ENCODE assay signal across 8 cellular contexts in genomic region chr7:23679898-23680416, GRCh38. TPM values are rescaled to one million over a fixed set of nuclear protein-coding genes. Genes with fewer than 3 reads are reported as not detected.
A peak's percentile ranks its signal among the peaks of the same experiment; 100 is the strongest.
DNase-seq lines count a peak whose midpoint lies in the region; ATAC-seq and TF ChIP-seq lines count a peak whose summit lies in the region.

FAM221A (plus strand) TSS chr7:23680199; CDS start chr7:23680219, 20 bp downstream.

- H3K9me3 ChIP-seq in ES-I3 (ENCODE audit: control insufficient read depth, insufficient read depth, low read length) (no peaks in the 10 kb centered on the region; the same call in 1 of the 2 replicates), SU-DHL-6 (ENCODE audit: insufficient read depth, low read length) (no peaks in the 10 kb centered on the region), hepatocyte (ENCODE audit: low read depth) (no peaks in the 10 kb centered on the region)

- peaks cover 16% of the 10 kb centered on the region for H3K27me3 Mint-ChIP-seq in GM23338 (ENCODE audit: insufficient read depth, low read depth, poor library complexity)

- H3K27me3 ChIP-seq in GM23338 (ENCODE audit: insufficient read depth) (peaks cover 10% of the 10 kb centered on the region; the same call in 1 of the 2 replicates), SU-DHL-6 (ENCODE audit: low read length) (no peaks in the 10 kb centered on the region), hepatocyte (no peaks in the 10 kb centered on the region)

- H3K9me3 Mint-ChIP-seq in GM23338: peaks cover 9% of the 10 kb centered on the region; the same call in 1 of the 3 replicates

- H3K4me3 ChIP-seq in GM23338: peak within 1 kb of the TSS; percentile 98
- H3K4me3 ChIP-seq in SU-DHL-6 (ENCODE audit: insufficient read depth, low read length, poor library complexity, severe bottlenecking): peak within 1 kb of the TSS; percentile 63
- peak within 1 kb of the TSS; percentile 31 for H3K4me3 ChIP-seq in hepatocyte
- peak within 1 kb of the TSS; percentile 86 for H3K4me3 ChIP-seq in retinal pigment epithelial cell (ENCODE audit: low read length)

- H4K20me1 ChIP-seq in GM23338 (replicated peaks; ENCODE audit: insufficient read depth): 0 out of 2 replicates have a peak, but pooled peaks cover 5% of the 10 kb centered on the region
- no peaks in the 10 kb centered on the region for H4K20me1 ChIP-seq in SU-DHL-6 (ENCODE audit: low read depth, low read length)
- H4K20me1 ChIP-seq in hepatocyte (ENCODE audit: insufficient read depth, poor library complexity, severe bottlenecking): no peaks in the 10 kb centered on the region

- 2% methylated on average over 32 of the region's 53 CpGs for WGBS in hepatocyte (ENCODE audit: low lambda C conversion rate, missing lambda C conversion rate)

- H3K79me2 ChIP-seq in GM23338 (replicated peaks; ENCODE audit: insufficient read depth): peaks cover 41% of the 10 kb centered on the region
- no peaks in the 10 kb centered on the region for H3K79me2 ChIP-seq in SU-DHL-6 (ENCODE audit: insufficient read depth, low read length)
- H3K79me2 ChIP-seq in hepatocyte: peaks cover 18% of the 10 kb centered on the region

- H3K4me1 ChIP-seq in ES-I3 (ENCODE audit: insufficient read depth, low read length) (no peaks in the 10 kb centered on the region), GM23338 (ENCODE audit: insufficient read depth) (peaks cover 14% of the 10 kb centered on the region; the same call in 1 of the 2 replicates), hepatocyte (ENCODE audit: insufficient read depth) (no peaks in the 10 kb centered on the region)

- peak within 1 kb of the TSS; percentile 65 for H3K9ac ChIP-seq in ES-I3 (ENCODE audit: low read depth, low read length)
- peak within 1 kb of the TSS; percentile 61 for H3K9ac ChIP-seq in SU-DHL-6 (ENCODE audit: low read length)

- peak within 1 kb of the TSS; percentile 95 for H3K27ac Mint-ChIP-seq in GM23338

- H3K4me2 ChIP-seq in GM23338 (peak within 1 kb of the TSS; percentile 96), SU-DHL-6 (ENCODE audit: low read depth, low read length, poor library complexity, severe bottlenecking) (peak within 1 kb of the TSS; percentile 61), hepatocyte (peak within 1 kb of the TSS; percentile 89)

- TF ChIP-seq CTCF in GM23338 (conservative IDR thresholded peaks at IDR 0.05; ENCODE audit: low read depth in 2 of 2) (peak; percentile 55 to 73), SU-DHL-6 (IDR thresholded peaks at IDR 0.05; ENCODE audit: insufficient read depth, low read length, poor library complexity, severe bottlenecking) (peak; percentile 53), hepatocyte (IDR thresholded peaks at IDR 0.05; ENCODE audit: poor library complexity) (peak; percentile 91), retinal pigment epithelial cell (conservative IDR thresholded peaks at IDR 0.05; ENCODE audit: low read depth, low read length) (peak; percentile 65)

- peak; percentile 92 for ATAC-seq in GM23338

- no peaks in the 10 kb centered on the region; the same call in 1 of the 2 replicates for H3K36me3 ChIP-seq in ES-I3 (ENCODE audit: insufficient read depth, low read length)
- peaks cover 11% of the 10 kb centered on the region; the same call in 1 of the 2 replicates for H3K36me3 ChIP-seq in GM23338 (ENCODE audit: insufficient read depth)
- H3K36me3 ChIP-seq in SU-DHL-6 (ENCODE audit: low read length): no peaks in the 10 kb centered on the region
- H3K36me3 ChIP-seq in hepatocyte (replicated peaks; ENCODE audit: insufficient read depth, low read depth): no peaks in the 10 kb centered on the region

- H3F3A ChIP-seq in GM23338 (replicated peaks; ENCODE audit: low read depth) (peaks cover 4% of the 10 kb centered on the region), SU-DHL-6 (ENCODE audit: insufficient read depth) (no peaks in the 10 kb centered on the region)

- peaks cover 19% of the 10 kb centered on the region for H3K4me1 Mint-ChIP-seq in GM23338

- H3K4me3 Mint-ChIP-seq in GM23338: peak within 1 kb of the TSS; percentile 91

- H3K27ac ChIP-seq in GM23338 (ENCODE audit: low read depth) (peak within 1 kb of the TSS; percentile 99), SU-DHL-6 (ENCODE audit: low read depth, low read length) (no peak within 1 kb of the TSS), hepatocyte (peak within 1 kb of the TSS; percentile 81)

- H3K36me3 Mint-ChIP-seq in GM23338 (ENCODE audit: low read depth): peaks cover 27% of the 10 kb centered on the region

- H2AFZ ChIP-seq in GM23338: peak within 1 kb of the TSS; percentile 95
- peak within 1 kb of the TSS; percentile 84 for H2AFZ ChIP-seq in SU-DHL-6 (ENCODE audit: low read depth, low read length, severe bottlenecking)
- H2AFZ ChIP-seq in hepatocyte: peak within 1 kb of the TSS; percentile 77

- DNase-seq in GM23338 (ENCODE audit: low spot score) (peak; percentile 94), LoVo (ENCODE audit: low spot score) (peak; percentile 89), anterior cingulate cortex (lab: John Stamatoyannopoulos, UW) (peak; percentile 32 to 91 (median 86)), hepatocyte (ENCODE audit: low spot score) (peak; percentile 94), retinal pigment epithelial cell (ENCODE audit: low read depth) (peak; percentile 57), cortex of kidney (lab: John Stamatoyannopoulos, UW) (no peak)

- no peaks in the 10 kb centered on the region for H3K9me2 ChIP-seq in GM23338 (ENCODE audit: insufficient read depth)
- H3K9me2 ChIP-seq in SU-DHL-6 (replicated peaks; ENCODE audit: insufficient read depth, low read length): no peaks in the 10 kb centered on the region
- no peaks in the 10 kb centered on the region for H3K9me2 ChIP-seq in hepatocyte (replicated peaks; ENCODE audit: insufficient read depth)

TF ChIP-seq in GM23338, 12 proteins besides CTCF, POLR2A, EP300 and RAD21 (continues in another document):
- TF ChIP-seq ZNF114 (CRISPR knock-in tag; IDR thresholded peaks at IDR 0.05) (no peak), ZNF331 (CRISPR knock-in tag; IDR thresholded peaks at IDR 0.05; ENCODE audit: low read depth) (no peak), CREB1 (CRISPR knock-in tag; IDR thresholded peaks at IDR 0.05; ENCODE audit: low read depth) (0 out of 2 replicates have a peak, but pooled peaks have one; percentile 14), POLR2AphosphoS5 (IDR thresholded peaks at IDR 0.05; ENCODE audit: low read depth) (peak; percentile 45), NANOG (IDR thresholded peaks at IDR 0.05; ENCODE audit: borderline replicate concordance) (no peak), REST (IDR thresholded peaks at IDR 0.05; ENCODE audit: unreplicated experiment) (no peak), EZH2 (IDR thresholded peaks at IDR 0.05; ENCODE audit: low read depth, unreplicated experiment) (no peak)
- TF ChIP-seq, protein P1, sequence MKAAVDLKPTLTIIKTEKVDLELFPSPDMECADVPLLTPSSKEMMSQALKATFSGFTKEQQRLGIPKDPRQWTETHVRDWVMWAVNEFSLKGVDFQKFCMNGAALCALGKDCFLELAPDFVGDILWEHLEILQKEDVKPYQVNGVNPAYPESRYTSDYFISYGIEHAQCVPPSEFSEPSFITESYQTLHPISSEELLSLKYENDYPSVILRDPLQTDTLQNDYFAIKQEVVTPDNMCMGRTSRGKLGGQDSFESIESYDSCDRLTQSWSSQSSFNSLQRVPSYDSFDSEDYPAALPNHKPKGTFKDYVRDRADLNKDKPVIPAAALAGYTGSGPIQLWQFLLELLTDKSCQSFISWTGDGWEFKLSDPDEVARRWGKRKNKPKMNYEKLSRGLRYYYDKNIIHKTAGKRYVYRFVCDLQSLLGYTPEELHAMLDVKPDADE (IDR thresholded peaks at IDR 0.05): no peak

RNA-seq across cellular contexts. Expression of gene FAM221A, which starts in this region (rescaled TPM):
- total RNA-seq in GM23338 (2014; rRNA removed; shearing (Covaris generic)): 29.9 and 31.4 TPM in 2 replicates
- 31.9 and 35.7 TPM in 2 replicates for polyA plus RNA-seq in GM23338 (2016; fragmentation: Nextera tagmentation; extraction: Ambion mirVana)
- total RNA-seq in hepatocyte: 14.4 and 17.5 TPM in 2 replicates
- 9.2 and 10.2 TPM in 2 replicates for polyA plus RNA-seq in hepatocyte

Comparison
In these comparisons a context has a peak if more than half of its experiments do, and no peak if none do; other contexts are left out.
1. H3K4me3 ChIP-seq: peak in every context shown above with its lines; median percentile 98 in GM23338; 86 in retinal pigment epithelial cell; 63 in SU-DHL-6; 31 in hepatocyte.